28 cellular contexts compared by ENCODE assay signal in genomic region chr12:8527250-8528130, GRCh38. TPM values are rescaled to one million over a fixed set of nuclear protein-coding genes. Genes with fewer than 3 reads are reported as not detected.
DNase-seq lines count a peak whose midpoint lies in the region; ATAC-seq, FAIRE-seq and TF ChIP-seq lines count a peak whose summit lies in the region.
"Had no signal": no experiment of that assay in that cellular context is flagged by ENCODE, and none has a peak within 500 bp of the region (broad histone marks: within the 10 kb centered on the region; RNA-seq: fewer than 3 reads in every experiment).

No MANE protein-coding gene starts in this region.

- FAIRE-seq in D721Med (lab: Jason Lieb, UNC), result no peak
- FAIRE-seq: G401.6, GM12892, HepG2, K562 had no signal

- H3K27ac Mint-ChIP-seq in activated CD4-positive, alpha-beta T cell treated with anti-CD3 and anti-CD28 coated beads, Interleukin-2, amount 10 ng/mL, durations not matched to agents 24 days and 14 days, result peak overlapping the region; percentile 6
- H3K27ac Mint-ChIP-seq: CD4-positive, alpha-beta memory T cell had no signal

- H3K9me3 Mint-ChIP-seq in activated CD4-positive, alpha-beta T cell treated with anti-CD3 and anti-CD28 coated beads, Interleukin-2, amount 10 ng/mL, durations not matched to agents 24 days and 14 days, result peaks cover 8% of the 10 kb centered on the region

- peaks cover 31% of the 10 kb centered on the region for H3K27me3 Mint-ChIP-seq in activated CD4-positive, alpha-beta T cell treated with anti-CD3 and anti-CD28 coated beads, Interleukin-2, amount 10 ng/mL, durations not matched to agents 24 days and 14 days

- H3K4me3 Mint-ChIP-seq in activated CD4-positive, alpha-beta T cell treated with anti-CD3 and anti-CD28 coated beads, Interleukin-2, amount 10 ng/mL, durations not matched to agents 24 days and 14 days, result no peak overlapping the region
- H3K4me3 Mint-ChIP-seq: CD4-positive, alpha-beta memory T cell had no signal

- no peaks in the 10 kb centered on the region for H3K9me3 ChIP-seq in sigmoid colon
- H3K9me3 ChIP-seq: Caco-2, SJCRH30 had no signal

- TF ChIP-seq POLR2A in sigmoid colon (IDR thresholded peaks at IDR 0.05), result no peak

- H3K27me3 ChIP-seq in sigmoid colon, result no peaks in the 10 kb centered on the region
- H3K27me3 ChIP-seq: BLaER1 had no signal

- no peaks in the 10 kb centered on the region for H3K36me3 ChIP-seq in sigmoid colon
- H3K36me3 ChIP-seq: BLaER1, SJCRH30 had no signal

- no peaks in the 10 kb centered on the region for H3K4me1 ChIP-seq in sigmoid colon
- H3K4me1 ChIP-seq: BLaER1, Caco-2, SJCRH30 had no signal

- no peak for TF ChIP-seq EP300 in sigmoid colon (IDR thresholded peaks at IDR 0.05)

- H3K4me1 Mint-ChIP-seq in activated CD4-positive, alpha-beta T cell treated with anti-CD3 and anti-CD28 coated beads, Interleukin-2, amount 10 ng/mL, durations not matched to agents 24 days and 14 days, result no peaks in the 10 kb centered on the region
- H3K4me1 Mint-ChIP-seq: CD4-positive, alpha-beta memory T cell had no signal

- ATAC-seq in HG03439 (IDR thresholded peaks at IDR 0.05; ENCODE audit: unreplicated experiment) (no peak), HG03095 (IDR thresholded peaks at IDR 0.05; ENCODE audit: unreplicated experiment) (no peak)
- ATAC-seq: HepG2, K562, Panc1 had no signal

- intact Hi-C loops in activated CD4-positive, alpha-beta T cell treated with anti-CD3 and anti-CD28 coated beads, Interleukin-2, amount 10 ng/mL, durations not matched to agents 24 days and 14 days (cut with micrococcal nuclease), result no loop called here
- intact Hi-C loops in sigmoid colon (cut with DNase I), result no loop called here

- no peak for DNase-seq in activated CD4-positive, alpha-beta T cell treated with anti-CD3 and anti-CD28 coated beads, Interleukin-2, amount 10 ng/mL, durations not matched to agents 24 days and 14 days
- DNase-seq in activated CD4-positive, alpha-beta T cell treated with anti-CD3 and anti-CD28 coated beads, Interleukin-2, amount 50 U/mL, for 48 hours, result no peak
- DNase-seq in ecto neural progenitor cell (ENCODE audit: low spot score) (peak; percentile 72), islet precursor cell (peak; percentile 67), sigmoid colon (peak; percentile 57), D721Med (ENCODE audit: insufficient read length, low spot score) (no peak)
- DNase-seq: ACHN; Caco-2; CD4-positive, alpha-beta memory T cell; DND-41; GOT3; MM.1S; NCI-H1092; NCI-H1436 treated with DMSO at 0.1 percent for 48 hours; NCI-H1930; NCI-H69; SJCRH30 had no signal

- WGBS in sigmoid colon, 2 donors, result 78 to 84% methylated on average over 30 of the region's 30 CpGs

- no peak overlapping the region for H3K4me3 ChIP-seq in sigmoid colon
- H3K4me3 ChIP-seq: BLaER1, K562, SJCRH30 had no signal

- no peak for TF ChIP-seq CTCF in sigmoid colon (IDR thresholded peaks at IDR 0.05)
- TF ChIP-seq CTCF in D721Med (IDR thresholded peaks at IDR 0.05; ENCODE audit: insufficient read depth, missing control alignments), result no peak

- H3K27ac ChIP-seq in sigmoid colon, result no peak overlapping the region
- H3K27ac ChIP-seq: 22Rv1, BLaER1, SJCRH30 had no signal

- no peaks in the 10 kb centered on the region for H3K36me3 Mint-ChIP-seq in activated CD4-positive, alpha-beta T cell treated with anti-CD3 and anti-CD28 coated beads, Interleukin-2, amount 10 ng/mL, durations not matched to agents 24 days and 14 days (ENCODE audit: low read depth)

RNA-seq across cellular contexts. Expression of gene CLEC4E, which starts 13.2 kb away (rescaled TPM):
- not detected in 2 replicates for total RNA-seq in activated CD4-positive, alpha-beta T cell treated with anti-CD3 and anti-CD28 coated beads, Interleukin-2, amount 10 ng/mL, durations not matched to agents 24 days and 14 days
- 1 to 10 TPM; 1.9 to 5.4 (median 3.8) TPM for total RNA-seq in sigmoid colon
- polyA plus RNA-seq in sigmoid colon, result 1 to 10 TPM in 2 of 3 donors, under 1 TPM in 1; 0.46 to 2.0 (median 1.8) TPM
- total RNA-seq: Caco-2, HepG2, K562, LHCN-M2, NCI-H460, SJCRH30 had no signal
- polyA plus RNA-seq: CD4-positive, alpha-beta memory T cell; HepG2; K562 had no signal

RNA-seq across cellular contexts. Expression of gene CLEC4D, which starts 14.2 kb away (rescaled TPM):
- not detected in 2 replicates for total RNA-seq in activated CD4-positive, alpha-beta T cell treated with anti-CD3 and anti-CD28 coated beads, Interleukin-2, amount 10 ng/mL, durations not matched to agents 24 days and 14 days
- under 1 TPM in 3 of 4 donors, not detected in 1; 0.16 to 0.55 (median 0.41) TPM for total RNA-seq in sigmoid colon
- polyA plus RNA-seq in sigmoid colon, result under 1 TPM in 1 of 3 donors, not detected in 2; 0.12 TPM
- total RNA-seq: Caco-2; CD4-positive, alpha-beta memory T cell; HepG2; K562; LHCN-M2; NCI-H460; SJCRH30 had no signal
- polyA plus RNA-seq: CD4-positive, alpha-beta memory T cell; HepG2; K562 had no signal

Comparison
In these comparisons a context has a peak if more than half of its experiments do, and no peak if none do; other contexts are left out.
1. DNase-seq: peak in ecto neural progenitor cell (single experiment), islet precursor cell (single experiment) and sigmoid colon (single experiment); none in activated CD4-positive, alpha-beta T cell treated with anti-CD3 and anti-CD28 coated beads, Interleukin-2, amount 10 ng/mL, durations not matched to agents 24 days and 14 days (single experiment), activated CD4-positive, alpha-beta T cell treated with anti-CD3 and anti-CD28 coated beads, Interleukin-2, amount 50 U/mL, for 48 hours (0 of 2) and D721Med (single experiment).